ENCODE assay signal across 8 cellular contexts in genomic region chr19:56594783-56595547, GRCh38. TPM values are rescaled to one million over a fixed set of nuclear protein-coding genes. Genes with fewer than 3 reads are reported as not detected.
DNase-seq lines count a peak whose midpoint lies in the region; ATAC-seq and TF ChIP-seq lines count a peak whose summit lies in the region.

ZNF71 (plus strand) TSS chr19:56595302; CDS start chr19:56601559, 6,257 bp downstream.

- H3K36me3 ChIP-seq in right atrium auricular region (no peaks in the 10 kb centered on the region), prostate gland (no peaks in the 10 kb centered on the region)

- intact Hi-C loops in prostate gland (cut with DNase I) = no loop called here

- peaks cover 0 to 19% of the 10 kb centered on the region in 2 donors for H3K4me1 ChIP-seq in right atrium auricular region
- no peaks in the 10 kb centered on the region for H3K4me1 ChIP-seq in prostate gland (replicated peaks)

- H3K4me1 Mint-ChIP-seq in T-helper 17 cell = peaks cover 18% of the 10 kb centered on the region

- no peaks in the 10 kb centered on the region for H3K36me3 Mint-ChIP-seq in T-helper 17 cell (ENCODE audit: low read depth)

- ATAC-seq in HG02623 (IDR thresholded peaks at IDR 0.05; ENCODE audit: unreplicated experiment) (peak; percentile 79), T-helper 17 cell (peak; percentile 98)

- no peak for TF ChIP-seq POLR2A in prostate gland (IDR thresholded peaks at IDR 0.05)

- peak within 1 kb of the TSS; percentile 75 for H3K27ac ChIP-seq in angular gyrus (ENCODE audit: low read depth, low read length)
- peak within 1 kb of the TSS; percentile 61 to 86 for H3K27ac ChIP-seq in right atrium auricular region
- peak within 1 kb of the TSS; percentile 47 to 74 for H3K27ac ChIP-seq in prostate gland

- peak within 1 kb of the TSS; percentile 93 for H3K4me3 Mint-ChIP-seq in T-helper 17 cell

- peak within 1 kb of the TSS; percentile 87 for H3K27ac Mint-ChIP-seq in T-helper 17 cell

- H3K9me3 ChIP-seq in T-helper 17 cell (ENCODE audit: control insufficient read depth, low read length, poor library complexity, severe bottlenecking) (peaks cover 3% of the 10 kb centered on the region), right atrium auricular region (no peaks in the 10 kb centered on the region), prostate gland (no peaks in the 10 kb centered on the region)

- DNase-seq in GM04504 (ENCODE audit: low read depth) = peak; percentile 61
- peak; percentile 86 for DNase-seq in NCI-H1436 (lab: John Stamatoyannopoulos, UW)
- DNase-seq in T-helper 17 cell = peak; percentile 70 to 78 (median 73)
- DNase-seq in right atrium auricular region (ENCODE audit: low spot score) = peak; percentile 88
- peak; percentile 79 for DNase-seq in prostate gland (ENCODE audit: low spot score)
- DNase-seq in ureter (ENCODE audit: low spot score) = peak; percentile 92

- TF ChIP-seq CTCF in right atrium auricular region (IDR thresholded peaks at IDR 0.05) (peak in 1 of 2 donors; percentile 15), prostate gland (IDR thresholded peaks at IDR 0.05) (peak in 1 of 4 experiments; percentile 20)

- H3K27me3 ChIP-seq in right atrium auricular region = no peaks in the 10 kb centered on the region
- H3K27me3 ChIP-seq in prostate gland (replicated peaks; ENCODE audit: insufficient read depth) = no peaks in the 10 kb centered on the region

- WGBS in prostate gland = 1% methylated on average over 46 of the region's 52 CpGs

- H3K27me3 Mint-ChIP-seq in T-helper 17 cell = no peaks in the 10 kb centered on the region

- H3K4me3 ChIP-seq in right atrium auricular region (peak within 1 kb of the TSS; percentile 85 to 97), prostate gland (peak within 1 kb of the TSS; percentile 90 to 93)

RNA-seq across cellular contexts. Expression of gene ZNF71, which starts in this region (rescaled TPM):
- 1 to 10 TPM; 4.9 to 5.1 TPM for total RNA-seq in T-helper 17 cell
- total RNA-seq in right atrium auricular region = 1 to 10 TPM; 6.9 to 9.8 TPM
- 10 to 100 TPM; 10.3 to 19.7 TPM for total RNA-seq in prostate gland
- total RNA-seq in ureter = 7.4 TPM

Comparison
In these comparisons a context has a peak if more than half of its experiments do, and no peak if none do; other contexts are left out.
1. Peak in every context shown above with its lines: DNase-seq, ATAC-seq, H3K4me3 ChIP-seq and H3K27ac ChIP-seq.